Comparison of ENCODE assay signal across 19 cellular contexts in genomic region chr1:240784776-240785175, GRCh38.
"Had no signal": no experiment of that assay in that cellular context is flagged by ENCODE, and none has a peak within 500 bp of the region (broad histone marks: within the 10 kb centered on the region; RNA-seq: fewer than 3 reads in every experiment).

No MANE protein-coding gene starts in this region.

- H3K36me3 ChIP-seq: esophagus muscularis mucosa, gastrocnemius medialis, heart right ventricle, neutrophil, right lobe of liver, suprapubic skin, thyroid gland had no signal

- H3K27ac ChIP-seq: epithelial cell of prostate, esophagus muscularis mucosa, gastrocnemius medialis, heart right ventricle, neutrophil, psoas muscle, right lobe of liver, suprapubic skin, thyroid gland had no signal

- ATAC-seq: effector memory CD8-positive, alpha-beta T cell; gastrocnemius medialis; heart right ventricle; left lobe of liver; naive thymus-derived CD8-positive, alpha-beta T cell; psoas muscle; right lobe of liver; stimulated activated effector memory CD8-positive, alpha-beta T cell treated with anti-CD3 and anti-CD28 coated beads, Interleukin-12 subunit alpha, Interleukin-12 subunit beta, amount 100 ng/mL, for 72 hours; stimulated activated naive CD8-positive, alpha-beta T cell treated with anti-CD3 and anti-CD28 coated beads, Interleukin-15, Interleukin-2, amounts not matched to agents 100 U/mL and 50 U/mL, for 24 hours had no signal

- H3K4me1 ChIP-seq: esophagus muscularis mucosa, gastrocnemius medialis, heart right ventricle, psoas muscle, right lobe of liver, suprapubic skin, thyroid gland had no signal

- H3K9me3 ChIP-seq: esophagus muscularis mucosa, gastrocnemius medialis, mucosa of descending colon, neutrophil, psoas muscle, right lobe of liver, suprapubic skin, thyroid gland had no signal

- DNase-seq: effector memory CD8-positive, alpha-beta T cell; gastrocnemius medialis; heart right ventricle; islet precursor cell; mucosa of descending colon; naive thymus-derived CD8-positive, alpha-beta T cell; psoas muscle; retina; right lobe of liver; stimulated activated CD4-positive, alpha-beta T cell treated with anti-CD3 and anti-CD28 coated beads, Interleukin-4, amount 100 ng/mL, for 1 hour; stimulated activated CD8-positive, alpha-beta memory T cell treated with anti-CD3 and anti-CD28 coated beads, Interleukin-4, amount 100 ng/mL, for 48 hours; stimulated activated naive CD8-positive, alpha-beta T cell treated with anti-CD3 and anti-CD28 coated beads, Interleukin-15, Interleukin-2, amounts not matched to agents 100 U/mL and 50 U/mL, for 24 hours; thyroid gland had no signal

- H3K4me3 ChIP-seq: esophagus muscularis mucosa, gastrocnemius medialis, heart right ventricle, mucosa of descending colon, psoas muscle, right lobe of liver, suprapubic skin, thyroid gland had no signal

- H3K27me3 ChIP-seq: esophagus muscularis mucosa, gastrocnemius medialis, heart right ventricle, neutrophil, right lobe of liver, suprapubic skin, thyroid gland had no signal
